17 cellular contexts compared by ENCODE assay signal in genomic region chr7:33494473-33494872, GRCh38.
DNase-seq lines count a peak whose midpoint lies in the region; ATAC-seq and TF ChIP-seq lines count a peak whose summit lies in the region.
"Had no signal": no experiment of that assay in that cellular context is flagged by ENCODE, and none has a peak within 500 bp of the region (broad histone marks: within the 10 kb centered on the region; RNA-seq: fewer than 3 reads in every experiment).

No MANE protein-coding gene starts in this region.

- intact Hi-C loops in right cardiac atrium (cut with DNase I) (no loop called here), right lobe of liver (cut with DNase I) (no loop called here)

- H3K9me3 ChIP-seq in cardiac muscle cell (ENCODE audit: low read depth) (no peaks in the 10 kb centered on the region), right cardiac atrium (ENCODE audit: control insufficient read depth, low read length) (no peaks in the 10 kb centered on the region), iPS-18a (ENCODE audit: control insufficient read depth, low read depth, low read length) (no peaks in the 10 kb centered on the region), right lobe of liver (no peaks in the 10 kb centered on the region)
- H3K9me3 ChIP-seq: colonic mucosa had no signal

- H3K27ac ChIP-seq in cardiac muscle cell (peak overlapping the region; percentile 5), right cardiac atrium (ENCODE audit: low read length) (no peak overlapping the region), iPS-18a (ENCODE audit: low read length) (peak overlapping the region; percentile 44), right lobe of liver (no peak overlapping the region)
- H3K27ac ChIP-seq: colonic mucosa had no signal

- no peaks in the 10 kb centered on the region for H3K27me3 ChIP-seq in cardiac muscle cell
- H3K27me3 ChIP-seq in right cardiac atrium (ENCODE audit: control insufficient read depth, insufficient read depth): no peaks in the 10 kb centered on the region
- H3K27me3 ChIP-seq in iPS-18a (ENCODE audit: control insufficient read depth, insufficient read depth, low read length): no peaks in the 10 kb centered on the region
- no peaks in the 10 kb centered on the region for H3K27me3 ChIP-seq in right lobe of liver
- H3K27me3 ChIP-seq: colonic mucosa had no signal

- DNase-seq in cardiac muscle cell (ENCODE audit: low read depth in 1 of 2, low spot score in 1 of 2) (no peak), right cardiac atrium (no peak), NCI-H748 treated with DMSO at 0.1 percent for 48 hours (lab: John Stamatoyannopoulos, UW) (peak; percentile 8), smooth muscle cell of the brain vasculature (ENCODE audit: low read depth, low spot score) (peak; percentile 20), right lobe of liver (no peak), AG08396 (ENCODE audit: low spot score) (no peak)
- DNase-seq: activated CD4-positive, alpha-beta T cell treated with anti-CD3 and anti-CD28 coated beads for 48 hours; activated naive CD4-positive, alpha-beta T cell treated with anti-CD3 and anti-CD28 coated beads for 36 hours; colonic mucosa; hippocampal formation; KG1; left cardiac atrium; nucleus accumbens; stimulated activated CD4-positive, alpha-beta T cell treated with anti-CD3 and anti-CD28 coated beads, Interleukin-1b, Interleukin-23, amount 100 ng/mL, for 48 hours; stimulated activated naive CD8-positive, alpha-beta T cell treated with anti-CD3 and anti-CD28 coated beads, Interleukin-15, amount 100 ng/mL, for 72 hours had no signal

- no peak for ATAC-seq in right cardiac atrium
- no peak for ATAC-seq in right lobe of liver
- ATAC-seq in GM18873 (IDR thresholded peaks at IDR 0.05; ENCODE audit: low FRiP score, unreplicated experiment): no peak
- ATAC-seq: stimulated activated naive CD8-positive, alpha-beta T cell treated with anti-CD3 and anti-CD28 coated beads, Interleukin-15, amount 100 ng/mL, for 72 hours had no signal

- H3K36me3 ChIP-seq in cardiac muscle cell (no peaks in the 10 kb centered on the region), iPS-18a (ENCODE audit: control insufficient read depth, low read depth, low read length) (no peaks in the 10 kb centered on the region), right lobe of liver (no peaks in the 10 kb centered on the region)
- H3K36me3 ChIP-seq: colonic mucosa had no signal

- TF ChIP-seq CTCF in cardiac muscle cell (IDR thresholded peaks at IDR 0.05; ENCODE audit: low read depth, low read length): no peak
- TF ChIP-seq CTCF in right lobe of liver (IDR thresholded peaks at IDR 0.05): no peak

- H3K4me1 ChIP-seq in cardiac muscle cell (ENCODE audit: low read depth) (peaks cover 19% of the 10 kb centered on the region), right cardiac atrium (ENCODE audit: control insufficient read depth, insufficient read depth, low read length) (peaks cover 2% of the 10 kb centered on the region), iPS-18a (ENCODE audit: control insufficient read depth, low read depth, low read length) (peaks cover 38% of the 10 kb centered on the region), right lobe of liver (no peaks in the 10 kb centered on the region)
- H3K4me1 ChIP-seq: colonic mucosa had no signal

- no peak overlapping the region for H3K4me3 ChIP-seq in cardiac muscle cell
- no peak overlapping the region for H3K4me3 ChIP-seq in right cardiac atrium (ENCODE audit: low read length)
- H3K4me3 ChIP-seq in iPS-18a (ENCODE audit: low read length): peak overlapping the region; percentile 26
- no peak overlapping the region for H3K4me3 ChIP-seq in right lobe of liver
- H3K4me3 ChIP-seq: colonic mucosa had no signal

- H3K9ac ChIP-seq in iPS-18a (ENCODE audit: low read length): no peak overlapping the region

- TF ChIP-seq POLR2A in right lobe of liver (IDR thresholded peaks at IDR 0.05): no peak

Comparison
In these comparisons a context has a peak if more than half of its experiments do, and no peak if none do; other contexts are left out.
1. H3K27ac ChIP-seq: peak in cardiac muscle cell (single experiment) and iPS-18a (single experiment); none in right cardiac atrium (single experiment) and right lobe of liver (0 of 3).
2. DNase-seq: peak in NCI-H748 treated with DMSO at 0.1 percent for 48 hours (single experiment) and smooth muscle cell of the brain vasculature (single experiment); none in cardiac muscle cell (0 of 2), right cardiac atrium (0 of 3), right lobe of liver (0 of 3) and AG08396 (single experiment).